8 cellular contexts compared by ENCODE assay signal in genomic region chr5:80111386-80112030, GRCh38.
DNase-seq lines count a peak whose midpoint lies in the region; ATAC-seq, FAIRE-seq and TF ChIP-seq lines count a peak whose summit lies in the region.
"Not testable (repeated sequence)": the region's sequence is repeated elsewhere in the genome, so short reads cannot be mapped to it uniquely, and the experiment has no call there.

No MANE protein-coding gene starts in this region.

- WGBS in HUES64 = 54% methylated on average over 8 of the region's 8 CpGs
- WGBS in endodermal cell (ENCODE audit: insufficient coverage in 1 of 2, insufficient read length in 1 of 2), 2 experiments = 50 to 55% methylated on average over 2 to 8 of the region's 8 CpGs
- WGBS in HepG2 (ENCODE audit: low lambda C conversion rate) = 13% methylated on average over 4 of the region's 8 CpGs
- 45% methylated on average over 8 of the region's 8 CpGs for WGBS in smooth muscle cell (ENCODE audit: low lambda C conversion rate)

- H3K9ac ChIP-seq in HUES64 (ENCODE audit: low read depth, low read length); HepG2 (ENCODE audit: insufficient read depth, low read depth, low read length); smooth muscle cell (ENCODE audit: low read depth): not testable (repeated sequence)
- peak overlapping the region; percentile 66 for H3K9ac ChIP-seq in endodermal cell (ENCODE audit: extremely low read depth, low read length, poor library complexity, severe bottlenecking)

- not testable (repeated sequence) for TF ChIP-seq RAD21 in HepG2 (CRISPR knock-in tag; IDR thresholded peaks at IDR 0.05)

- H3K9me3 Mint-ChIP-seq in activated naive CD8-positive, alpha-beta T cell (ENCODE audit: low read depth) = not testable (repeated sequence)
- H3K9me3 Mint-ChIP-seq in endodermal cell (peaks cover 20% of the 10 kb centered on the region), nephron (peaks cover 17% of the 10 kb centered on the region)

- H3F3A ChIP-seq in smooth muscle cell (ENCODE audit: low read depth) = not testable (repeated sequence)

- BruUV-seq in HepG2 (replicated peaks; lab: Mats Ljungman, UMichigan) = not testable (repeated sequence)

- not testable (repeated sequence) for H3K4me3 Mint-ChIP-seq in activated naive CD8-positive, alpha-beta T cell
- H3K4me3 Mint-ChIP-seq in endodermal cell = peak overlapping the region; percentile 20
- peak overlapping the region in 2 of 3 experiments; percentile 9 to 40 for H3K4me3 Mint-ChIP-seq in nephron

- FAIRE-seq in HepG2 (lab: Jason Lieb, UNC) = not testable (repeated sequence)

- H3K79me2 ChIP-seq in HepG2 (ENCODE audit: insufficient read depth, low read length); smooth muscle cell (ENCODE audit: low read depth): not testable (repeated sequence)

- not testable (repeated sequence) for H3K9me3 ChIP-seq in HUES64 (ENCODE audit: insufficient read depth, low read depth, low read length); HepG2 (ENCODE audit: low read length); smooth muscle cell (replicated peaks; ENCODE audit: low read depth)
- peaks cover 37% of the 10 kb centered on the region for H3K9me3 ChIP-seq in endodermal cell (ENCODE audit: control insufficient read depth, low read length)

- H3K4me3 ChIP-seq in HUES64 (ENCODE audit: low read length); endodermal cell (ENCODE audit: low read length); HepG2 (replicated peaks in 1 of 3; ENCODE audit: insufficient read depth in 1 of 3, low read depth in 2 of 3, low read length in 3 of 3); smooth muscle cell: not testable (repeated sequence)

- H3K27me3 Mint-ChIP-seq in activated naive CD8-positive, alpha-beta T cell; endodermal cell (ENCODE audit: insufficient read depth); nephron (ENCODE audit: low read depth): not testable (repeated sequence)

- H3K27me3 ChIP-seq in HUES64 (ENCODE audit: insufficient read depth, low read length); endodermal cell (ENCODE audit: control insufficient read depth, insufficient read depth, low read length, poor library complexity, severe bottlenecking); HepG2 (ENCODE audit: control insufficient read depth in 1 of 2, insufficient read depth in 2 of 2, low read length in 2 of 2); smooth muscle cell (ENCODE audit: low read depth): not testable (repeated sequence)

- H3K36me3 ChIP-seq in HUES64 (ENCODE audit: insufficient read depth, low read length); endodermal cell (ENCODE audit: control insufficient read depth, insufficient read depth, low read length); HepG2 (replicated peaks in 1 of 2; ENCODE audit: control insufficient read depth in 1 of 2, insufficient read depth in 2 of 2, low read length in 2 of 2); smooth muscle cell (ENCODE audit: low read depth): not testable (repeated sequence)

- H3K27ac ChIP-seq in HUES64 (ENCODE audit: low read depth, low read length) = peak overlapping the region; percentile 9; the same call in 1 of the 2 replicates
- peak overlapping the region; percentile 76 for H3K27ac ChIP-seq in endodermal cell (ENCODE audit: low read depth, low read length)
- H3K27ac ChIP-seq in HepG2 (ENCODE audit: extremely low read length, insufficient read depth, low read length); smooth muscle cell (ENCODE audit: low read depth): not testable (repeated sequence)

- ATAC-seq in HepG2 = peak; percentile 52

- H3K27ac Mint-ChIP-seq in activated naive CD8-positive, alpha-beta T cell = peak overlapping the region; percentile 2
- peak overlapping the region; percentile 95 for H3K27ac Mint-ChIP-seq in endodermal cell
- H3K27ac Mint-ChIP-seq in nephron = peak overlapping the region; percentile 76 to 97 (median 91)

- not testable (repeated sequence) for TF ChIP-seq POLR2A in HepG2 (IDR thresholded peaks at IDR 0.05; ENCODE audit: insufficient read depth in 1 of 2, low read depth in 2 of 2, low read length in 2 of 2)

- POLR2A ChIA-PET in HepG2 (lab: Yijun Ruan, JAX) = not testable (repeated sequence)

- intact Hi-C loops in HepG2 (cut with micrococcal nuclease; ENCODE audit: unreplicated experiment) = not testable (repeated sequence)

- in situ Hi-C loops in HepG2 (cut with HindIII; ENCODE audit: extremely low pct_ligation_motif_present, low pct_unique_long_range_greater_than_20kb) = not testable (repeated sequence)

- TF ChIP-seq EP300 in HepG2 (IDR thresholded peaks at IDR 0.05; ENCODE audit: low read depth in 2 of 2, low read length in 2 of 2); HepG2 (CRISPR knock-in tag; IDR thresholded peaks at IDR 0.05; ENCODE audit: borderline replicate concordance): not testable (repeated sequence)

- H3K4me1 Mint-ChIP-seq in activated naive CD8-positive, alpha-beta T cell (ENCODE audit: low read depth) = peaks cover 43% of the 10 kb centered on the region
- H3K4me1 Mint-ChIP-seq in endodermal cell (peaks cover 38% of the 10 kb centered on the region), nephron (peaks cover 53% of the 10 kb centered on the region)

- not testable (repeated sequence) for H2AFZ ChIP-seq in HepG2 (ENCODE audit: low read length); smooth muscle cell (ENCODE audit: low read depth)

- peaks cover 17% of the 10 kb centered on the region for H3K36me3 Mint-ChIP-seq in activated naive CD8-positive, alpha-beta T cell
- H3K36me3 Mint-ChIP-seq in endodermal cell (ENCODE audit: low read depth) = peaks cover 18% of the 10 kb centered on the region
- peaks cover 27% of the 10 kb centered on the region for H3K36me3 Mint-ChIP-seq in nephron (ENCODE audit: low read depth)

- CTCF ChIA-PET in HepG2 (lab: Yijun Ruan, JAX; ENCODE audit: low intra/inter-chr PET ratio, low total read pairs) = not testable (repeated sequence)

- TF ChIP-seq CTCF in endodermal cell (conservative IDR thresholded peaks at IDR 0.05); HepG2 (CRISPR knock-in tag; IDR thresholded peaks at IDR 0.05); nephron (IDR thresholded peaks at IDR 0.05; ENCODE audit: unreplicated experiment in 3 of 3); smooth muscle cell (IDR thresholded peaks at IDR 0.05; ENCODE audit: borderline replicate concordance, insufficient read depth, poor library complexity, severe bottlenecking): not testable (repeated sequence)

- H3K4me1 ChIP-seq in HUES64 (ENCODE audit: insufficient read depth, low read length) (peaks cover 27% of the 10 kb centered on the region), endodermal cell (ENCODE audit: control insufficient read depth, insufficient read depth, low read length) (peaks cover 15% of the 10 kb centered on the region), HepG2 (ENCODE audit: insufficient read depth, low read length) (peaks cover 35% of the 10 kb centered on the region), smooth muscle cell (ENCODE audit: low read depth) (peaks cover 31% of the 10 kb centered on the region)

- H4K20me1 ChIP-seq in HepG2 (ENCODE audit: insufficient read depth, low read length); smooth muscle cell (ENCODE audit: low read depth): not testable (repeated sequence)

- H3K4me2 ChIP-seq in HepG2 (ENCODE audit: low read depth, low read length) = peak overlapping the region; percentile 29; the same call in 1 of the 2 replicates
- H3K4me2 ChIP-seq in smooth muscle cell = peak overlapping the region; percentile 67

- DNase-seq in A172 (ENCODE audit: low spot score) (peak; percentile 32), DMS 273 (lab: John Stamatoyannopoulos, UW; ENCODE audit: unreplicated experiment) (peak; percentile 28), endodermal cell (peak; percentile 72), HepG2 (ENCODE audit: low spot score) (peak; percentile 23)
- DNase-seq in smooth muscle cell (lab: John Stamatoyannopoulos, UW; ENCODE audit: unreplicated experiment) = not testable (repeated sequence)

TF ChIP-seq in HepG2, 621 proteins besides CTCF, POLR2A, EP300 and RAD21 (continues in another document):
- TF ChIP-seq SOX13, SOX6 (IDR thresholded peaks at IDR 0.05): not testable (repeated sequence)
- peak in 1 of 2 experiments; percentile 65; a peak in 2 of 4 replicates for TF ChIP-seq SOX13 (CRISPR knock-in tag; conservative IDR thresholded peaks at IDR 0.05 in 1 of 2, IDR thresholded peaks at IDR 0.05 in 1 of 2)
- 0 out of 2 replicates have a peak, but pooled peaks have one; percentile 46 for TF ChIP-seq HDAC2 (CRISPR knock-in tag; IDR thresholded peaks at IDR 0.05)
- TF ChIP-seq SOX5 (CRISPR knock-in tag; IDR thresholded peaks at IDR 0.05; ENCODE audit: borderline replicate concordance) = peak; percentile 21; the same call in 1 of the 2 replicates
- TF ChIP-seq SOX6 (CRISPR knock-in tag; IDR thresholded peaks at IDR 0.05) = peak; percentile 29; the same call in 1 of the 2 replicates

Comparison
In these comparisons a context has a peak if more than half of its experiments do, and no peak if none do; other contexts are left out.
1. H3K27ac Mint-ChIP-seq: peak in every context shown above with its lines; median percentile 95 in endodermal cell; 91 in nephron; 2 in activated naive CD8-positive, alpha-beta T cell.